8 cellular contexts compared by ENCODE assay signal in genomic region chr12:98698603-98699463, GRCh38. TPM values are rescaled to one million over a fixed set of nuclear protein-coding genes. Genes with fewer than 3 reads are reported as not detected.
DNase-seq lines count a peak whose midpoint lies in the region; ATAC-seq and TF ChIP-seq lines count a peak whose summit lies in the region.

No MANE protein-coding gene starts in this region.

- intact Hi-C loops in spleen (cut with DNase I; ENCODE audit: low total_unique reads): no loop called here

- no peak overlapping the region for H3K27ac Mint-ChIP-seq in activated naive CD8-positive, alpha-beta T cell treated with anti-CD3 and anti-CD28 coated beads, Interleukin-2, amount 50 U/mL, for 24 hours

- TF ChIP-seq EP300 in Ishikawa (IDR thresholded peaks at IDR 0.05; ENCODE audit: borderline replicate concordance) (no peak), suprapubic skin (IDR thresholded peaks at IDR 0.05) (no peak)

- DNase-seq in GM06990 (ENCODE audit: extremely low read depth, insufficient read length) (no peak), RPMI8226 (peak; percentile 74), right atrium auricular region (ENCODE audit: low spot score) (peak; percentile 71), spleen (no peak), suprapubic skin (ENCODE audit: low spot score in 2 of 2) (no peak)
- DNase-seq in activated naive CD8-positive, alpha-beta T cell treated with anti-CD3 and anti-CD28 coated beads, Interleukin-2, amount 50 U/mL, for 24 hours: peak; percentile 47

- no peaks in the 10 kb centered on the region for H3K4me1 Mint-ChIP-seq in activated naive CD8-positive, alpha-beta T cell treated with anti-CD3 and anti-CD28 coated beads, Interleukin-2, amount 50 U/mL, for 24 hours

- H3K4me1 ChIP-seq in right atrium auricular region: peaks cover 0 to 20% of the 10 kb centered on the region in 2 donors
- peaks cover 4 to 33% (median 12%) of the 10 kb centered on the region in 6 donors for H3K4me1 ChIP-seq in spleen
- H3K4me1 ChIP-seq in suprapubic skin: no peaks in the 10 kb centered on the region

- peak; percentile 50 for TF ChIP-seq CTCF in GM06990 (IDR thresholded peaks at IDR 0.05; ENCODE audit: insufficient read depth, low read length, poor library complexity, severe bottlenecking)
- peak; percentile 44 to 69 for TF ChIP-seq CTCF in right atrium auricular region (IDR thresholded peaks at IDR 0.05)
- peak in 9 of 11 experiments; percentile 11 to 65 (median 50) for TF ChIP-seq CTCF in spleen (IDR thresholded peaks at IDR 0.05 in 8 of 11, conservative IDR thresholded peaks at IDR 0.05 in 3 of 11)
- peak in 1 of 2 donors; percentile 53 for TF ChIP-seq CTCF in suprapubic skin (IDR thresholded peaks at IDR 0.05)

- peak; percentile 50 for TF ChIP-seq RAD21 in Ishikawa (IDR thresholded peaks at IDR 0.05; ENCODE audit: low read depth)

- TF ChIP-seq POLR2A in spleen (IDR thresholded peaks at IDR 0.05) (no peak), suprapubic skin (IDR thresholded peaks at IDR 0.05) (no peak)

- H3K36me3 Mint-ChIP-seq in activated naive CD8-positive, alpha-beta T cell treated with anti-CD3 and anti-CD28 coated beads, Interleukin-2, amount 50 U/mL, for 24 hours (ENCODE audit: low read depth): peaks cover 27% of the 10 kb centered on the region

- H3K9me3 ChIP-seq in right atrium auricular region: no peaks in the 10 kb centered on the region
- H3K9me3 ChIP-seq in spleen: no peaks in the 10 kb centered on the region
- H3K9me3 ChIP-seq in suprapubic skin: no peaks in the 10 kb centered on the region

- no peaks in the 10 kb centered on the region for H3K9me3 Mint-ChIP-seq in activated naive CD8-positive, alpha-beta T cell treated with anti-CD3 and anti-CD28 coated beads, Interleukin-2, amount 50 U/mL, for 24 hours

- peak; percentile 94 for ATAC-seq in GM21619 (IDR thresholded peaks at IDR 0.05; ENCODE audit: unreplicated experiment)
- peak; percentile 89 for ATAC-seq in activated naive CD8-positive, alpha-beta T cell treated with anti-CD3 and anti-CD28 coated beads, Interleukin-2, amount 50 U/mL, for 24 hours

- H3K36me3 ChIP-seq in GM06990 (ENCODE audit: control insufficient read depth, insufficient read depth, low read length): peaks cover 3% of the 10 kb centered on the region
- H3K36me3 ChIP-seq in right atrium auricular region: no peaks in the 10 kb centered on the region
- peaks cover 0 to 85% (median 7%) of the 10 kb centered on the region in 6 donors for H3K36me3 ChIP-seq in spleen
- H3K36me3 ChIP-seq in suprapubic skin: peaks cover 26% of the 10 kb centered on the region

- H3K27me3 Mint-ChIP-seq in activated naive CD8-positive, alpha-beta T cell treated with anti-CD3 and anti-CD28 coated beads, Interleukin-2, amount 50 U/mL, for 24 hours: no peaks in the 10 kb centered on the region

- H3K27ac ChIP-seq in right atrium auricular region (no peak overlapping the region), spleen (peak overlapping the region in 5 of 8 donors; percentile 6 to 50 (median 23)), suprapubic skin (no peak overlapping the region)

- 33 to 44% (median 41%) methylated on average over 6 of the region's 6 CpGs for WGBS in spleen, 5 donors
- 42% methylated on average over 6 of the region's 6 CpGs for WGBS in suprapubic skin

- no peak overlapping the region for H3K4me3 Mint-ChIP-seq in activated naive CD8-positive, alpha-beta T cell treated with anti-CD3 and anti-CD28 coated beads, Interleukin-2, amount 50 U/mL, for 24 hours

- H3K4me3 ChIP-seq in GM06990 (replicated peaks; ENCODE audit: low read depth, low read length) (no peak overlapping the region), right atrium auricular region (no peak overlapping the region), spleen (no peak overlapping the region), suprapubic skin (no peak overlapping the region)

- H3K27me3 ChIP-seq in GM06990 (replicated peaks; ENCODE audit: control insufficient read depth, insufficient read depth, low read length) (no peaks in the 10 kb centered on the region), right atrium auricular region (no peaks in the 10 kb centered on the region), spleen (replicated peaks in 1 of 7) (no peaks in the 10 kb centered on the region), suprapubic skin (no peaks in the 10 kb centered on the region)

TF ChIP-seq in Ishikawa, 13 proteins besides CTCF, POLR2A, EP300 and RAD21:
- TF ChIP-seq NFIC (IDR thresholded peaks at IDR 0.05) (no peak), YY1 (IDR thresholded peaks at IDR 0.05; ENCODE audit: low read depth) (no peak), TCF12 (IDR thresholded peaks at IDR 0.05; ENCODE audit: low read depth) (no peak), REST (IDR thresholded peaks at IDR 0.05; ENCODE audit: low read depth) (no peak)

RNA-seq across cellular contexts. Expression of gene APAF1, which starts 53.7 kb away (rescaled TPM):
- total RNA-seq in right atrium auricular region: 1 to 10 TPM; 3.9 to 5.3 TPM
- total RNA-seq in spleen: 10 to 100 TPM; 27.9 to 44.1 (median 36.0) TPM
- polyA plus RNA-seq in spleen: 1 to 10 TPM; 6.5 to 9.7 (median 7.4) TPM
- total RNA-seq in suprapubic skin: 10 to 100 TPM in 3 of 4 donors, 1 to 10 TPM in 1; 6.2 to 19.7 (median 11.5) TPM

RNA-seq across cellular contexts. Expression of gene IKBIP, which starts 54.2 kb away (rescaled TPM):
- total RNA-seq in right atrium auricular region (1 to 10 TPM; 6.7 to 7.4 TPM), spleen (10 to 100 TPM; 17.2 to 30.7 (median 19.9) TPM), suprapubic skin (1 to 10 TPM; 2.5 to 4.0 (median 3.4) TPM)
- polyA plus RNA-seq in spleen: 10 to 100 TPM; 13.5 to 16.5 (median 13.9) TPM

Comparison
In these comparisons a context has a peak if more than half of its experiments do, and no peak if none do; other contexts are left out.
1. DNase-seq: peak in RPMI8226 (single experiment), activated naive CD8-positive, alpha-beta T cell treated with anti-CD3 and anti-CD28 coated beads, Interleukin-2, amount 50 U/mL, for 24 hours (single experiment) and right atrium auricular region (single experiment); none in GM06990 (single experiment), spleen (single experiment) and suprapubic skin (0 of 2).
2. H3K27ac ChIP-seq: peak in spleen (5 of 8); none in right atrium auricular region (0 of 2) and suprapubic skin (single experiment).